In the genomic region with DNA sequence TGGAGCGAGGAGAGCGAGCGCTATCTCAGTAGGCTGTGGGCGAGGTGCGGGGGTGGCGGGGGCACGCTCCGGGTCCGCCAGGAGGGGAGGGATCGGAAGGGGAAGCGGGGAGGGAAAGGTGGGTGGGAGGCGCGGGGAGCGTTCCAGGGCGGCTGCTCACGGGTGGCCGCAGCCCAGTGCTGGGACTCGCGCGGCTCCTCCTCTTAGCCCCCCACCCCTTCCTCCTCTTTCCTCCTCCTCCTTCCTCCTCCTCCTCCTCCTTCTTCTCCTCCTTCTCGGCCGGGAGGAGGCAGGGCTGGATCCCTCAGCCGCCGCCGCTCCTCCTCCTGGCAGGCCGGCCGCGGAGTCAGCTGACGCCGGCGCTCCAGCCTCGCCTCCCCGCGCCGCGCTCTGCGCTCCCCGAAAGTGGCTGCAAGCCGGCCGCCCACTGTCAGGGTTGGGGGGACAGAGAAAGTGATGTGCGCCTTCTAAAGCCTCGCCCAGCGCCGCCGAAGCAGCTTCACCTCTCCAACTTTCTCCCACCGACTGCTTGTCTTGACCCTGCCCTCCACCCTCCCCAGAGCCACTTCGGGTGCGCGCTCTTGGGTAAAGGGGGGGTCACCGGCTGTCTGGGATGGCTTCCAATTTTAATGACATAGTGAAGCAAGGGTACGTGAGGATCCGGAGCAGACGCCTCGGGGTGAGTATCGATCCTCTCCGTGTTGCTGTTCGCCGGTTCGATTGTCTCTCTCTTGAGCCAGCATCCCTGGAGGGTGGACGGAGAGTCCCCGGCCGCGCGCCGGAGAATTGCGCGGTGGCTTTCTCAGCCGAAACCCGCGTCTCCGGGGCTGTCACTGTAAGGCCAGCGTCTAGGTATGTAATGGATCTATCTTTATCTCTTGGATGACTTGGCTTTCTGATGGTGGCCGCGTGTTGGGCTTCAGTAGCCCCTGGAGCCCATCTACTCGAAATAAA, we compare ENCODE assay signal across 8 cellular contexts. TPM values are rescaled to one million over a fixed set of nuclear protein-coding genes. Genes with fewer than 3 reads are reported as not detected.
DNase-seq lines count a peak whose midpoint lies in the region; ATAC-seq and TF ChIP-seq lines count a peak whose summit lies in the region.

A gene (plus strand): TSS at position 260 of the 954 bp plus-strand sequence. CDS start 354 bp downstream, at position 614.

- no peaks in the 10 kb centered on the region for H3K9me3 ChIP-seq in HUES6 (ENCODE audit: control insufficient read depth, insufficient read depth, low read depth, low read length)
- no peaks in the 10 kb centered on the region for H3K9me3 ChIP-seq in CD8-positive, alpha-beta T cell (ENCODE audit: low read length)

- no peaks in the 10 kb centered on the region for H3K36me3 ChIP-seq in HUES6 (ENCODE audit: control insufficient read depth, insufficient read depth, low read length)
- H3K36me3 ChIP-seq in CD8-positive, alpha-beta T cell (ENCODE audit: insufficient read depth, low read length), result no peaks in the 10 kb centered on the region

- peaks cover 46% of the 10 kb centered on the region for H3K27me3 Mint-ChIP-seq in CD8-positive, alpha-beta T cell (ENCODE audit: low read depth)

- ATAC-seq in CD8-positive, alpha-beta T cell, result no peak

- peaks cover 45% of the 10 kb centered on the region for H3K27me3 ChIP-seq in HUES6 (ENCODE audit: control insufficient read depth, insufficient read depth, low read length)
- H3K27me3 ChIP-seq in CD8-positive, alpha-beta T cell (ENCODE audit: insufficient read depth, low read length), result peaks cover 4% of the 10 kb centered on the region

- H3K4me1 Mint-ChIP-seq in CD8-positive, alpha-beta T cell (ENCODE audit: low read depth), result peaks cover 2% of the 10 kb centered on the region

- no peaks in the 10 kb centered on the region for H3K36me3 Mint-ChIP-seq in CD8-positive, alpha-beta T cell

- intact Hi-C loops in CD8-positive, alpha-beta T cell (cut with DNase I, micrococcal nuclease), result no loop called here

- peaks cover 12% of the 10 kb centered on the region for H3K4me1 ChIP-seq in HUES6 (ENCODE audit: control insufficient read depth, insufficient read depth, low read length)
- H3K4me1 ChIP-seq in CD8-positive, alpha-beta T cell (ENCODE audit: insufficient read depth, low read length), result no peaks in the 10 kb centered on the region

- H3K27ac Mint-ChIP-seq in CD8-positive, alpha-beta T cell, result no peak within 1 kb of the TSS

- CTCF ChIA-PET in CD8-positive, alpha-beta T cell (lab: Charles Lee), result no interaction called here

- POLR2A ChIA-PET in CD8-positive, alpha-beta T cell (lab: Charles Lee), result no interaction called here

- H3K4me3 Mint-ChIP-seq in CD8-positive, alpha-beta T cell, result no peak within 1 kb of the TSS

- no peak within 1 kb of the TSS for H3K27ac ChIP-seq in HUES6 (ENCODE audit: low read depth, low read length)
- peak within 1 kb of the TSS; percentile 16 for H3K27ac ChIP-seq in caudate nucleus (ENCODE audit: low read depth, low read length)
- H3K27ac ChIP-seq in skin epidermis, result peak within 1 kb of the TSS in 6 of 21 experiments; percentile 7 to 58 (median 26)
- no peak within 1 kb of the TSS for H3K27ac ChIP-seq in CD8-positive, alpha-beta T cell (ENCODE audit: low read depth, low read length)

- H3K4me3 ChIP-seq in HUES6 (ENCODE audit: low read depth, low read length) (peak within 1 kb of the TSS; percentile 93), skin epidermis (peak within 1 kb of the TSS; percentile 4 to 43 (median 40))
- no peak within 1 kb of the TSS for H3K4me3 ChIP-seq in CD8-positive, alpha-beta T cell (ENCODE audit: low read depth, low read length)

- peak within 1 kb of the TSS; percentile 25 for H3K9ac ChIP-seq in HUES6 (ENCODE audit: low read length)

- H3K9me3 Mint-ChIP-seq in CD8-positive, alpha-beta T cell, result peaks cover 2% of the 10 kb centered on the region

- DNase-seq in caudate nucleus (lab: John Stamatoyannopoulos, UW) (peak in 44 of 61 donors; percentile 3 to 92 (median 38)), islet precursor cell (peak; percentile 85), SKM-1 treated with dmso at 0.1 percent for 144 hours (lab: John Stamatoyannopoulos, UW; ENCODE audit: unreplicated experiment) (no peak), SW 1271 (lab: John Stamatoyannopoulos, UW) (no peak)
- DNase-seq in CD8-positive, alpha-beta T cell, result no peak
- DNase-seq in stimulated activated CD8-positive, alpha-beta memory T cell treated with anti-CD3 and anti-CD28 coated beads, Interleukin-4, amount 100 ng/mL, for 48 hours, result no peak

- TF ChIP-seq CTCF in CD8-positive, alpha-beta T cell (IDR thresholded peaks at IDR 0.05), result no peak

RNA-seq across cellular contexts. Expression of the gene that starts here (rescaled TPM):
- total RNA-seq in CD8-positive, alpha-beta T cell, result not detected

Comparison
In these comparisons a context has a peak if more than half of its experiments do, and no peak if none do; other contexts are left out.
1. DNase-seq: peak in caudate nucleus (44 of 61) and islet precursor cell (single experiment); none in SKM-1 treated with dmso at 0.1 percent for 144 hours (single experiment), SW 1271 (0 of 2), CD8-positive, alpha-beta T cell (0 of 7) and stimulated activated CD8-positive, alpha-beta memory T cell treated with anti-CD3 and anti-CD28 coated beads, Interleukin-4, amount 100 ng/mL, for 48 hours (single experiment).